8 cellular contexts compared by ENCODE assay signal in genomic region chr9:15513335-15513734, GRCh38. TPM values are rescaled to one million over a fixed set of nuclear protein-coding genes. Genes with fewer than 3 reads are reported as not detected.
DNase-seq lines count a peak whose midpoint lies in the region; ATAC-seq and TF ChIP-seq lines count a peak whose summit lies in the region.
"Had no signal": no experiment of that assay in that cellular context is flagged by ENCODE, and none has a peak within 500 bp of the region (broad histone marks: within the 10 kb centered on the region; RNA-seq: fewer than 3 reads in every experiment).

No MANE protein-coding gene starts in this region.

- H3K4me3 ChIP-seq in DND-41 (ENCODE audit: low read depth in 1 of 2, low read length in 2 of 2) = no peak overlapping the region
- H3K4me3 ChIP-seq: lung had no signal

- H3K4me2 ChIP-seq in DND-41 (ENCODE audit: insufficient read depth, low read length) = no peak overlapping the region

- H3K27ac ChIP-seq in DND-41 (ENCODE audit: low read length) = no peak overlapping the region

- peaks cover 25% of the 10 kb centered on the region for H3K79me2 ChIP-seq in DND-41 (ENCODE audit: insufficient read depth, low read length)

- DNase-seq in DND-41 (no peak), H4 (ENCODE audit: low spot score) (peak; percentile 43), RPMI7951 (ENCODE audit: low read depth) (peak; percentile 31), iPS-NIHi11 (ENCODE audit: low spot score) (peak; percentile 48), G401 (ENCODE audit: low spot score) (no peak)

- no peaks in the 10 kb centered on the region for H3K27me3 ChIP-seq in DND-41 (ENCODE audit: insufficient read depth, low read length, poor library complexity)

- H2AFZ ChIP-seq in DND-41 (ENCODE audit: low read depth, low read length) = no peak overlapping the region

- peaks cover 30% of the 10 kb centered on the region for H3K4me1 ChIP-seq in DND-41 (ENCODE audit: insufficient read depth, low read length)

- in situ Hi-C loops in G401 (cut with HindIII; ENCODE audit: low sequenced_read_pairs) = no loop called here

- no peak overlapping the region for H3K9ac ChIP-seq in DND-41 (ENCODE audit: low read depth, low read length)

- H3K36me3 ChIP-seq in DND-41 (ENCODE audit: insufficient read depth, low read length) = peaks cover 12% of the 10 kb centered on the region

- peaks cover 16% of the 10 kb centered on the region; the same call in 1 of the 2 replicates for H4K20me1 ChIP-seq in DND-41 (ENCODE audit: insufficient read depth, low read length)

- H3K9me3 ChIP-seq in DND-41 (ENCODE audit: insufficient read depth, low read length, severe bottlenecking) = no peaks in the 10 kb centered on the region

- TF ChIP-seq CTCF in DND-41 (IDR thresholded peaks at IDR 0.05; ENCODE audit: borderline replicate concordance, extremely low read depth, low read length, poor library complexity, severe bottlenecking) = peak; percentile 36

- ATAC-seq in DND-41 (ENCODE audit: insufficient read depth, low read depth) (no peak), HG03045 (IDR thresholded peaks at IDR 0.05; ENCODE audit: unreplicated experiment) (no peak), GM18519 (IDR thresholded peaks at IDR 0.05; ENCODE audit: low FRiP score, unreplicated experiment) (no peak)

RNA-seq across cellular contexts. Expression of gene PSIP1, which starts 2.6 kb away (rescaled TPM):
- total RNA-seq in H4 (2014; rRNA removed; shearing (Covaris generic)) = 39.4 and 54.3 TPM in 2 replicates
- total RNA-seq in RPMI7951 (2014; rRNA removed; shearing (Covaris generic)) = 48.2 and 54.5 TPM in 2 replicates
- 53.0 and 87.4 TPM in 2 replicates for total RNA-seq in G401 (2014; rRNA removed; shearing (Covaris generic))

RNA-seq across cellular contexts. Expression of gene CCDC171, which starts 39.5 kb away (rescaled TPM):
- 1.8 and 2.2 TPM in 2 replicates for total RNA-seq in H4 (2014; rRNA removed; shearing (Covaris generic))
- 0.48 and 0.68 TPM in 2 replicates for total RNA-seq in RPMI7951 (2014; rRNA removed; shearing (Covaris generic))
- total RNA-seq in G401 (2014; rRNA removed; shearing (Covaris generic)) = 0.55 and 2.4 TPM in 2 replicates

Comparison
In these comparisons a context has a peak if more than half of its experiments do, and no peak if none do; other contexts are left out.
1. DNase-seq: peak in H4 (single experiment), RPMI7951 (single experiment) and iPS-NIHi11 (single experiment); none in DND-41 (single experiment) and G401 (single experiment).